ENCODE assay signal across 1 cellular context in the genomic region with DNA sequence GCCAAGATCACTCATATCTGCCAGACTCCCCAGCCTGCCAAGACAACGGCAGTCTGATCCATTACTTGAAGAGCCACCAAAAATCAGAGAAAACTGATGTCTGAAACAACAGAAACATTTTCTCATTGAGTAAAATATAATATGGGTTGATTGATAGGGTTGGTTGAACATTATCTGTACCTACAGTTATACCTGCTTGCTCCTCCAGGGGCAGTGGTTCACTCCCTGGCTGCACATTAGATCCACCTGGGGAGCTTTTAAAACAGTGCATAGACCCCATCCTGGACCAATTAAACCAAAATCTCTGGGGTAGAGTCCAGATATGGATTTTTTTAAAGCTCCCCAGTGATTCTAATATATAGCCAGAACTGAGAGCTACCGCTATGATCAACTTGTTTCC.
TF ChIP-seq lines count a peak whose summit lies in the region.

No MANE protein-coding gene starts in this region.

TF ChIP-seq in GM12878, 131 proteins besides CTCF, POLR2A, EP300 and RAD21 (continued from another document):
- TF ChIP-seq, protein P1, sequence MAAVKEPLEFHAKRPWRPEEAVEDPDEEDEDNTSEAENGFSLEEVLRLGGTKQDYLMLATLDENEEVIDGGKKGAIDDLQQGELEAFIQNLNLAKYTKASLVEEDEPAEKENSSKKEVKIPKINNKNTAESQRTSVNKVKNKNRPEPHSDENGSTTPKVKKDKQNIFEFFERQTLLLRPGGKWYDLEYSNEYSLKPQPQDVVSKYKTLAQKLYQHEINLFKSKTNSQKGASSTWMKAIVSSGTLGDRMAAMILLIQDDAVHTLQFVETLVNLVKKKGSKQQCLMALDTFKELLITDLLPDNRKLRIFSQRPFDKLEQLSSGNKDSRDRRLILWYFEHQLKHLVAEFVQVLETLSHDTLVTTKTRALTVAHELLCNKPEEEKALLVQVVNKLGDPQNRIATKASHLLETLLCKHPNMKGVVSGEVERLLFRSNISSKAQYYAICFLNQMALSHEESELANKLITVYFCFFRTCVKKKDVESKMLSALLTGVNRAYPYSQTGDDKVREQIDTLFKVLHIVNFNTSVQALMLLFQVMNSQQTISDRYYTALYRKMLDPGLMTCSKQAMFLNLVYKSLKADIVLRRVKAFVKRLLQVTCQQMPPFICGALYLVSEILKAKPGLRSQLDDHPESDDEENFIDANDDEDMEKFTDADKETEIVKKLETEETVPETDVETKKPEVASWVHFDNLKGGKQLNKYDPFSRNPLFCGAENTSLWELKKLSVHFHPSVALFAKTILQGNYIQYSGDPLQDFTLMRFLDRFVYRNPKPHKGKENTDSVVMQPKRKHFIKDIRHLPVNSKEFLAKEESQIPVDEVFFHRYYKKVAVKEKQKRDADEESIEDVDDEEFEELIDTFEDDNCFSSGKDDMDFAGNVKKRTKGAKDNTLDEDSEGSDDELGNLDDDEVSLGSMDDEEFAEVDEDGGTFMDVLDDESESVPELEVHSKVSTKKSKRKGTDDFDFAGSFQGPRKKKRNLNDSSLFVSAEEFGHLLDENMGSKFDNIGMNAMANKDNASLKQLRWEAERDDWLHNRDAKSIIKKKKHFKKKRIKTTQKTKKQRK (IDR thresholded peaks at IDR 0.05; ENCODE audit: low read depth, low read length) = no peak
- TF ChIP-seq ETV6 (conservative IDR thresholded peaks at IDR 0.05 in 1 of 2, IDR thresholded peaks at IDR 0.05 in 1 of 2; ENCODE audit: borderline replicate concordance in 1 of 2, low read depth in 1 of 2) (no peak), POU2F2 (IDR thresholded peaks at IDR 0.05; ENCODE audit: borderline replicate concordance, low read depth, low read length) (no peak), MXI1 (IDR thresholded peaks at IDR 0.05; ENCODE audit: low read depth, low read length) (no peak), SMAD5 (IDR thresholded peaks at IDR 0.05; ENCODE audit: low read depth) (no peak), BCL11A (IDR thresholded peaks at IDR 0.05; ENCODE audit: low read depth, low read length) (no peak), TCF3 (IDR thresholded peaks at IDR 0.05; ENCODE audit: borderline replicate concordance, insufficient read depth, low read depth, low read length) (no peak), ZSCAN29 (IDR thresholded peaks at IDR 0.05) (no peak), SUZ12 (IDR thresholded peaks at IDR 0.05; ENCODE audit: unreplicated experiment) (no peak)
- TF ChIP-seq, protein P2, sequence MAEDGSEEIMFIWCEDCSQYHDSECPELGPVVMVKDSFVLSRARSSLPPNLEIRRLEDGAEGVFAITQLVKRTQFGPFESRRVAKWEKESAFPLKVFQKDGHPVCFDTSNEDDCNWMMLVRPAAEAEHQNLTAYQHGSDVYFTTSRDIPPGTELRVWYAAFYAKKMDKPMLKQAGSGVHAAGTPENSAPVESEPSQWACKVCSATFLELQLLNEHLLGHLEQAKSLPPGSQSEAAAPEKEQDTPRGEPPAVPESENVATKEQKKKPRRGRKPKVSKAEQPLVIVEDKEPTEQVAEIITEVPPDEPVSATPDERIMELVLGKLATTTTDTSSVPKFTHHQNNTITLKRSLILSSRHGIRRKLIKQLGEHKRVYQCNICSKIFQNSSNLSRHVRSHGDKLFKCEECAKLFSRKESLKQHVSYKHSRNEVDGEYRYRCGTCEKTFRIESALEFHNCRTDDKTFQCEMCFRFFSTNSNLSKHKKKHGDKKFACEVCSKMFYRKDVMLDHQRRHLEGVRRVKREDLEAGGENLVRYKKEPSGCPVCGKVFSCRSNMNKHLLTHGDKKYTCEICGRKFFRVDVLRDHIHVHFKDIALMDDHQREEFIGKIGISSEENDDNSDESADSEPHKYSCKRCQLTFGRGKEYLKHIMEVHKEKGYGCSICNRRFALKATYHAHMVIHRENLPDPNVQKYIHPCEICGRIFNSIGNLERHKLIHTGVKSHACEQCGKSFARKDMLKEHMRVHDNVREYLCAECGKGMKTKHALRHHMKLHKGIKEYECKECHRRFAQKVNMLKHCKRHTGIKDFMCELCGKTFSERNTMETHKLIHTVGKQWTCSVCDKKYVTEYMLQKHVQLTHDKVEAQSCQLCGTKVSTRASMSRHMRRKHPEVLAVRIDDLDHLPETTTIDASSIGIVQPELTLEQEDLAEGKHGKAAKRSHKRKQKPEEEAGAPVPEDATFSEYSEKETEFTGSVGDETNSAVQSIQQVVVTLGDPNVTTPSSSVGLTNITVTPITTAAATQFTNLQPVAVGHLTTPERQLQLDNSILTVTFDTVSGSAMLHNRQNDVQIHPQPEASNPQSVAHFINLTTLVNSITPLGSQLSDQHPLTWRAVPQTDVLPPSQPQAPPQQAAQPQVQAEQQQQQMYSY (CRISPR knock-in tag; IDR thresholded peaks at IDR 0.05) = no peak
- TF ChIP-seq, protein P3, sequence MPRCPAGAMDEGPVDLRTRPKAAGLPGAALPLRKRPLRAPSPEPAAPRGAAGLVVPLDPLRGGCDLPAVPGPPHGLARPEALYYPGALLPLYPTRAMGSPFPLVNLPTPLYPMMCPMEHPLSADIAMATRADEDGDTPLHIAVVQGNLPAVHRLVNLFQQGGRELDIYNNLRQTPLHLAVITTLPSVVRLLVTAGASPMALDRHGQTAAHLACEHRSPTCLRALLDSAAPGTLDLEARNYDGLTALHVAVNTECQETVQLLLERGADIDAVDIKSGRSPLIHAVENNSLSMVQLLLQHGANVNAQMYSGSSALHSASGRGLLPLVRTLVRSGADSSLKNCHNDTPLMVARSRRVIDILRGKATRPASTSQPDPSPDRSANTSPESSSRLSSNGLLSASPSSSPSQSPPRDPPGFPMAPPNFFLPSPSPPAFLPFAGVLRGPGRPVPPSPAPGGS (IDR thresholded peaks at IDR 0.05; ENCODE audit: borderline replicate concordance, insufficient read depth, low read depth, low read length, poor library complexity, severe bottlenecking) = no peak
- TF ChIP-seq, protein P4, sequence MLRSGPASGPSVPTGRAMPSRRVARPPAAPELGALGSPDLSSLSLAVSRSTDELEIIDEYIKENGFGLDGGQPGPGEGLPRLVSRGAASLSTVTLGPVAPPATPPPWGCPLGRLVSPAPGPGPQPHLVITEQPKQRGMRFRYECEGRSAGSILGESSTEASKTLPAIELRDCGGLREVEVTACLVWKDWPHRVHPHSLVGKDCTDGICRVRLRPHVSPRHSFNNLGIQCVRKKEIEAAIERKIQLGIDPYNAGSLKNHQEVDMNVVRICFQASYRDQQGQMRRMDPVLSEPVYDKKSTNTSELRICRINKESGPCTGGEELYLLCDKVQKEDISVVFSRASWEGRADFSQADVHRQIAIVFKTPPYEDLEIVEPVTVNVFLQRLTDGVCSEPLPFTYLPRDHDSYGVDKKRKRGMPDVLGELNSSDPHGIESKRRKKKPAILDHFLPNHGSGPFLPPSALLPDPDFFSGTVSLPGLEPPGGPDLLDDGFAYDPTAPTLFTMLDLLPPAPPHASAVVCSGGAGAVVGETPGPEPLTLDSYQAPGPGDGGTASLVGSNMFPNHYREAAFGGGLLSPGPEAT (IDR thresholded peaks at IDR 0.05; ENCODE audit: low read depth) = no peak
- TF ChIP-seq, protein P5, sequence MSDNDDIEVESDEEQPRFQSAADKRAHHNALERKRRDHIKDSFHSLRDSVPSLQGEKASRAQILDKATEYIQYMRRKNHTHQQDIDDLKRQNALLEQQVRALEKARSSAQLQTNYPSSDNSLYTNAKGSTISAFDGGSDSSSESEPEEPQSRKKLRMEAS (IDR thresholded peaks at IDR 0.05; ENCODE audit: low read depth, low read length) = no peak
- TF ChIP-seq, protein P6, sequence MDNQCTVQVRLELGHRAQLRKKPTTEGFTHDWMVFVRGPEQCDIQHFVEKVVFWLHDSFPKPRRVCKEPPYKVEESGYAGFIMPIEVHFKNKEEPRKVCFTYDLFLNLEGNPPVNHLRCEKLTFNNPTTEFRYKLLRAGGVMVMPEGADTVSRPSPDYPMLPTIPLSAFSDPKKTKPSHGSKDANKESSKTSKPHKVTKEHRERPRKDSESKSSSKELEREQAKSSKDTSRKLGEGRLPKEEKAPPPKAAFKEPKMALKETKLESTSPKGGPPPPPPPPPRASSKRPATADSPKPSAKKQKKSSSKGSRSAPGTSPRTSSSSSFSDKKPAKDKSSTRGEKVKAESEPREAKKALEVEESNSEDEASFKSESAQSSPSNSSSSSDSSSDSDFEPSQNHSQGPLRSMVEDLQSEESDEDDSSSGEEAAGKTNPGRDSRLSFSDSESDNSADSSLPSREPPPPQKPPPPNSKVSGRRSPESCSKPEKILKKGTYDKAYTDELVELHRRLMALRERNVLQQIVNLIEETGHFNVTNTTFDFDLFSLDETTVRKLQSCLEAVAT (IDR thresholded peaks at IDR 0.05) = no peak
